ENCODE assay signal across 1 cellular context in the genomic region with DNA sequence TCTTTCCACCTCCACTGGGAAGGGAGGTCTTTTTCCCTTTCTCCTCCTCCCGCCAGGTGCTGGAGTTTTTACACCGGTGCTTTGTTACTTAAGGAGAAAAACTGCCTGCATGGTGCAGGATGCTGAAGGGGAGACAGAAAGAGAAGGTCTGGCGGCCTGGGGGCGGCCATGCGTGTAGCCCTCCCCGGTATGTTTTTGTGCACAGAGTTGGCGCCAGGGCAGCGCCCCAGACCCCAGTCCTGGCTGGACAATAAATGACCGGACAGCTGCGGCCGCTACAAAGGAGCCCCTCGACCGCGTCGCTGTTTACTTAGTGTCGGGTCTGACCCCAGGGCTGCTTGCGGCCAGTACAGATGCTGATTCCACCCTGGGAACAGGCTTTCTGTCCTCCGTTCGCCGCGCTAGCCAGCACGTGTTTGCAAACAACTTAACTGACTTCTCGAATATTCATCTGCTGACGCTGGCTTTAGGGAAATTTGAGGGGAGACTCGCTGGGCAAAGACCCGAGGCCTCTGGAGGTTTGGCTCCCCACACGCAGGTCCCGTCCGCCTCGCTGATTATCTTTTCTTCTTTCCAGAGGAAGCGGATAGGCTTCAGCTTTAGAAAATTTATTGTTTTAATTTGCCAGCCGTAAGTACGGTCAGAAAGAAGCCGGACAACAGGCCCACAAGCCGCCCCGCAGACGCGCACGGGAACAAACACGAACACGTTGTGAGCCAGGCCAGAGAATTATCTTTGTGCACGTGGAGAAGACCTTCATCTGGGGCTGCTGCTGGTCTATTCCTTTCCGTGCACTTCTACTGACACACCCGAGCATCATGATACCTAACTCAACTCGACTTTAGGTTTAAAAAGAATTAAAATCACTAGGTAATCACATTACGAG.
A peak's percentile ranks its signal among the peaks of the same experiment; 100 is the strongest.
TF ChIP-seq lines count a peak whose summit lies in the region.

No MANE protein-coding gene starts in this region.

TF ChIP-seq in HepG2, 621 proteins besides CTCF, POLR2A, EP300 and RAD21:
- TF ChIP-seq, protein P1, sequence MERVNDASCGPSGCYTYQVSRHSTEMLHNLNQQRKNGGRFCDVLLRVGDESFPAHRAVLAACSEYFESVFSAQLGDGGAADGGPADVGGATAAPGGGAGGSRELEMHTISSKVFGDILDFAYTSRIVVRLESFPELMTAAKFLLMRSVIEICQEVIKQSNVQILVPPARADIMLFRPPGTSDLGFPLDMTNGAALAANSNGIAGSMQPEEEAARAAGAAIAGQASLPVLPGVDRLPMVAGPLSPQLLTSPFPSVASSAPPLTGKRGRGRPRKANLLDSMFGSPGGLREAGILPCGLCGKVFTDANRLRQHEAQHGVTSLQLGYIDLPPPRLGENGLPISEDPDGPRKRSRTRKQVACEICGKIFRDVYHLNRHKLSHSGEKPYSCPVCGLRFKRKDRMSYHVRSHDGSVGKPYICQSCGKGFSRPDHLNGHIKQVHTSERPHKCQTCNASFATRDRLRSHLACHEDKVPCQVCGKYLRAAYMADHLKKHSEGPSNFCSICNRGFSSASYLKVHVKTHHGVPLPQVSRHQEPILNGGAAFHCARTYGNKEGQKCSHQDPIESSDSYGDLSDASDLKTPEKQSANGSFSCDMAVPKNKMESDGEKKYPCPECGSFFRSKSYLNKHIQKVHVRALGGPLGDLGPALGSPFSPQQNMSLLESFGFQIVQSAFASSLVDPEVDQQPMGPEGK (CRISPR knock-in tag; IDR thresholded peaks at IDR 0.05): 0 out of 2 replicates have a peak, but pooled peaks have one; percentile 19
- TF ChIP-seq, protein P2, sequence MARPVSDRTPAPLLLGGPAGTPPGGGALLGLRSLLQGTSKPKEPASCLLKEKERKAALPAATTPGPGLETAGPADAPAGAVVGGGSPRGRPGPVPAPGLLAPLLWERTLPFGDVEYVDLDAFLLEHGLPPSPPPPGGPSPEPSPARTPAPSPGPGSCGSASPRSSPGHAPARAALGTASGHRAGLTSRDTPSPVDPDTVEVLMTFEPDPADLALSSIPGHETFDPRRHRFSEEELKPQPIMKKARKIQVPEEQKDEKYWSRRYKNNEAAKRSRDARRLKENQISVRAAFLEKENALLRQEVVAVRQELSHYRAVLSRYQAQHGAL (CRISPR knock-in tag; IDR thresholded peaks at IDR 0.05; ENCODE audit: not compliant biosample characterization): no peak
- TF ChIP-seq PPARG (CRISPR knock-in tag; conservative IDR thresholded peaks at IDR 0.05) (no peak), YY1 (IDR thresholded peaks at IDR 0.05; ENCODE audit: insufficient read depth, insufficient replicate concordance, low read depth, low read length) (no peak), CHD4 (IDR thresholded peaks at IDR 0.05; ENCODE audit: borderline replicate concordance, low read length) (no peak), SUZ12 (IDR thresholded peaks at IDR 0.05; ENCODE audit: low read depth, low read length) (no peak), ESRRA (CRISPR knock-in tag; IDR thresholded peaks at IDR 0.05; ENCODE audit: low read depth) (no peak), FOXA1 (IDR thresholded peaks at IDR 0.05) (no peak), FOXA1 (CRISPR knock-in tag; IDR thresholded peaks at IDR 0.05) (peak; percentile 40; the same call in 1 of the 2 replicates)
- TF ChIP-seq, protein P3, sequence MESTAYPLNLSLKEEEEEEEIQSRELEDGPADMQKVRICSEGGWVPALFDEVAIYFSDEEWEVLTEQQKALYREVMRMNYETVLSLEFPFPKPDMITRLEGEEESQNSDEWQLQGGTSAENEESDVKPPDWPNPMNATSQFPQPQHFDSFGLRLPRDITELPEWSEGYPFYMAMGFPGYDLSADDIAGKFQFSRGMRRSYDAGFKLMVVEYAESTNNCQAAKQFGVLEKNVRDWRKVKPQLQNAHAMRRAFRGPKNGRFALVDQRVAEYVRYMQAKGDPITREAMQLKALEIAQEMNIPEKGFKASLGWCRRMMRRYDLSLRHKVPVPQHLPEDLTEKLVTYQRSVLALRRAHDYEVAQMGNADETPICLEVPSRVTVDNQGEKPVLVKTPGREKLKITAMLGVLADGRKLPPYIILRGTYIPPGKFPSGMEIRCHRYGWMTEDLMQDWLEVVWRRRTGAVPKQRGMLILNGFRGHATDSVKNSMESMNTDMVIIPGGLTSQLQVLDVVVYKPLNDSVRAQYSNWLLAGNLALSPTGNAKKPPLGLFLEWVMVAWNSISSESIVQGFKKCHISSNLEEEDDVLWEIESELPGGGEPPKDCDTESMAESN (CRISPR knock-in tag; conservative IDR thresholded peaks at IDR 0.05): no peak
- TF ChIP-seq, protein P4, sequence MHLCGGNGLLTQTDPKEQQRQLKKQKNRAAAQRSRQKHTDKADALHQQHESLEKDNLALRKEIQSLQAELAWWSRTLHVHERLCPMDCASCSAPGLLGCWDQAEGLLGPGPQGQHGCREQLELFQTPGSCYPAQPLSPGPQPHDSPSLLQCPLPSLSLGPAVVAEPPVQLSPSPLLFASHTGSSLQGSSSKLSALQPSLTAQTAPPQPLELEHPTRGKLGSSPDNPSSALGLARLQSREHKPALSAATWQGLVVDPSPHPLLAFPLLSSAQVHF (CRISPR knock-in tag; IDR thresholded peaks at IDR 0.05): no peak
